ENCODE assay signal across 15 cellular contexts in the genomic region with DNA sequence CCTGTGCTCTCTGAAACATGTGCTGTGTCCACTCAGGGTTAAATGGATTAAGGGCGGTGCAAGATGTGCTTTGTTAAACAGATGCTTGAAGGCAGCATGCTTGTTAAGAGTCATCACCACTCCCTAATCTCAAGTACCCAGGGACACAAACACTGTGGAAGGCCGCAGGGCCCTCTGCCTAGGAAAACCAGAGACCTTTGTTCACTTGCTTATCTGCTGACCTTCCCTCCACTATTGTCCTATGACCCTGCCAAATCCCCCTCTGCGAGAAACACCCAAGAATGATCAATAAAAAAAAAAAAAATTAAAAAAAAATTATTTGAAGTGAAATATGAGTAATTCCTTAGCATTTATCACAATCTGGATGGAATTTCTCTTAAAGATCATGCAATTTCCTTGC. TPM values are rescaled to one million over a fixed set of nuclear protein-coding genes. Genes with fewer than 3 reads are reported as not detected.
"Had no signal": no experiment of that assay in that cellular context is flagged by ENCODE, and none has a peak within 500 bp of the region (broad histone marks: within the 10 kb centered on the region; RNA-seq: fewer than 3 reads in every experiment).

No MANE protein-coding gene starts in this region.

RNA-seq across cellular contexts. Expression of gene CD160, which starts 45.8 kb away (rescaled TPM):
- total RNA-seq: activated CD4-positive, alpha-beta T cell treated with anti-CD3 and anti-CD28 coated beads, Interleukin-2, amount 10 ng/mL, durations not matched to agents 24 days and 14 days; activated naive CD4-positive, alpha-beta T cell treated with anti-CD3 and anti-CD28 coated beads for 36 hours; activated T-helper 1 cell treated with anti-CD3 and anti-CD28 coated beads, Interleukin-12 subunit alpha, Interleukin-12 subunit beta, Interleukin-2, Interleukin-4 antibody, amounts not matched to agents 30 ng/mL and 10 ng/mL and 1 ng/mL, durations not matched to agents 14 hours and 24 hours and 36 hours; activated T-helper 2 cell treated with anti-CD3 and anti-CD28 coated beads, Interferon-gamma antibody, Interleukin-2, Interleukin-4, amounts not matched to agents 10 μg/mL and 5 μg/mL and 100 μg/mL, durations not matched to agents 14 hours and 24 hours and 36 hours; body of pancreas; chondrocyte; dermis blood vessel endothelial cell; endothelial cell of umbilical vein; esophagus squamous epithelium; fibroblast of lung; glomerular endothelial cell; T-helper 2 cell treated with Interferon-gamma antibody and Interleukin-4, amounts not matched to agents 100 ng/mL and 5 ng/mL, for 36 hours had no signal
- polyA plus RNA-seq: endothelial cell of umbilical vein, fibroblast of lung had no signal

RNA-seq across cellular contexts. Expression of gene PDZK1, which starts 58.0 kb away (rescaled TPM):
- total RNA-seq: activated CD4-positive, alpha-beta memory T cell treated with anti-CD3 and anti-CD28 coated beads for 36 hours; activated CD4-positive, alpha-beta T cell treated with anti-CD3 and anti-CD28 coated beads for 36 hours; activated naive CD4-positive, alpha-beta T cell treated with anti-CD3 and anti-CD28 coated beads for 36 hours; activated naive CD8-positive, alpha-beta T cell treated with anti-CD3 and anti-CD28 coated beads for 36 hours; activated T-helper 2 cell treated with anti-CD3 and anti-CD28 coated beads, Interferon-gamma antibody, Interleukin-2, Interleukin-4, amounts not matched to agents 10 μg/mL and 5 μg/mL and 100 μg/mL, durations not matched to agents 14 hours and 24 hours and 36 hours; glomerular endothelial cell had no signal
